ENCODE assay signal across 10 cellular contexts in the genomic region with DNA sequence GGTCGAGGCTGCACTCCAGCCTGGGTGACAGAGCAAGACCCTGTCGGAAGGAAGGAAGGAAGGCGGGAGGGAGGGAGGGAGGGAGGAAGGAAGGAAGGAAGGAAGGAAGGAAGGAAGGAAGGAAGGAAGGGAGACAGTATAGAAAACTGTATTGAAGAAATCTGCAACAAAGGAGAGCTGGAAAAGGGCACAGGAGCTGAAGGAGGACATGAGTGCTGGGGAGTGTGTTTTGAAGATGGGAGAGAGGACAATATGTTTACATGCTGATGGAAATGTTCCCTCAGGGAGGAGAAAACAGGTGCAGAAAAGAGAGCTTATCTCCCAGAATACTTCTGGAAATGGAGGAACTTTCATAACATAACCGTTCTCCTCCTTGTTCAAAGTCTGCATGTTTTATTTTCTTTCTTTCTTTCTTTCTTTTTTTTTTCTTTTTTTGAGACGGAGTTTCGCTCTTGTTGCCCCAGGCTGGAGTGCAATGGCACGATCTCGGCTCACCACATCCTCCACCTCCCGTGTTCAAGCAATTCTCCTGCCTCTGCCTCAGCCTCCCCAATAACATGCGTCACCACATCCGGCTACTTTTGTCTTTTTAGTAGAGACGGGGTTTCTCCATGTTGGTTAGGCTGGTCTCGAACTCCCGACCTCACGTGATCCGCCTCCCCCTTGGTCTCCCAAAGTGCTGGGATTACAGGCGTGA. TPM values are rescaled to one million over a fixed set of nuclear protein-coding genes. Genes with fewer than 3 reads are reported as not detected.
DNase-seq lines count a peak whose midpoint lies in the region; ATAC-seq lines count a peak whose summit lies in the region.
"Had no signal": no experiment of that assay in that cellular context is flagged by ENCODE, and none has a peak within 500 bp of the region (broad histone marks: within the 10 kb centered on the region; RNA-seq: fewer than 3 reads in every experiment).

No MANE protein-coding gene starts in this region.

- H4K5ac ChIP-seq in mesendoderm (ENCODE audit: low read length): no peak overlapping the region

- H3K4me2 ChIP-seq in BLaER1 treated with 17β-estradiol and CSF1 and Interleukin-3, amounts not matched to agents 10 nM and 100 nM: peak overlapping the region in 8 of 11 experiments; percentile 30 to 65 (median 40); a peak in 14 of 22 replicates
- no peak overlapping the region for H3K4me2 ChIP-seq in mesendoderm (ENCODE audit: low read length)

- DNase-seq in Jurkat, Clone E6-1 (ENCODE audit: low read depth, low spot score): peak; percentile 67
- DNase-seq in RPMI7951 (ENCODE audit: low read depth): peak; percentile 28
- peak; percentile 14 for DNase-seq in central memory CD4-positive, alpha-beta T cell
- DNase-seq in mesendoderm: no peak
- no peak for DNase-seq in left cardiac atrium
- DNase-seq: SIG-M5 had no signal

- intact Hi-C loops in left cardiac atrium (cut with DNase I): loop anchor here (5.0 kb wide), 2 partner anchors 65 to 135 kb away; no protein-coding TSS in a partner anchor

- no peak overlapping the region for H3K4me3 ChIP-seq in BLaER1 treated with 17β-estradiol and CSF1 and Interleukin-3, amounts not matched to agents 10 nM and 100 nM
- H3K4me3 ChIP-seq in Jurkat, Clone E6-1 (ENCODE audit: low read length): peak overlapping the region; percentile 28
- no peak overlapping the region for H3K4me3 ChIP-seq in mesendoderm (ENCODE audit: low read length)

- no peak overlapping the region for H2AK5ac ChIP-seq in mesendoderm (ENCODE audit: low read length)

- WGBS in mesendoderm (ENCODE audit: extremely low coverage, insufficient coverage, low lambda C conversion rate): no CpG with 5 or more reads among the region's 17 CpGs

- H3K23ac ChIP-seq in mesendoderm (ENCODE audit: low read length): no peak overlapping the region

- no peak overlapping the region for H3K9ac ChIP-seq in BLaER1 treated with 17β-estradiol and CSF1 and Interleukin-3, amounts not matched to agents 10 nM and 100 nM
- H3K9ac ChIP-seq in mesendoderm (ENCODE audit: low read length): no peak overlapping the region

- H4K8ac ChIP-seq in mesendoderm (ENCODE audit: low read depth, low read length): no peak overlapping the region

- no peak overlapping the region for H3K18ac ChIP-seq in mesendoderm (ENCODE audit: low read length)

- no peak overlapping the region for H3K4ac ChIP-seq in mesendoderm (ENCODE audit: low read depth, low read length)

- peaks cover 9 to 65% (median 50%) of the 10 kb centered on the region in 10 experiments for H3K4me1 ChIP-seq in BLaER1 treated with 17β-estradiol and CSF1 and Interleukin-3, amounts not matched to agents 10 nM and 100 nM
- no peaks in the 10 kb centered on the region for H3K4me1 ChIP-seq in mesendoderm (ENCODE audit: control insufficient read depth, low read depth, low read length)

- H3K27ac ChIP-seq in BLaER1 treated with 17β-estradiol and CSF1 and Interleukin-3, amounts not matched to agents 10 nM and 100 nM: no peak overlapping the region
- no peak overlapping the region for H3K27ac ChIP-seq in mesendoderm (ENCODE audit: low read depth, low read length)

- H2BK120ac ChIP-seq in mesendoderm (ENCODE audit: low read depth, low read length): no peak overlapping the region

- H3K36me3 ChIP-seq in BLaER1 treated with 17β-estradiol and CSF1 and Interleukin-3, amounts not matched to agents 10 nM and 100 nM: no peaks in the 10 kb centered on the region
- H3K36me3 ChIP-seq in mesendoderm (ENCODE audit: control insufficient read depth, insufficient read depth, low read length): no peaks in the 10 kb centered on the region
- H3K36me3 ChIP-seq: BE2C had no signal

- no peak overlapping the region for H2BK5ac ChIP-seq in mesendoderm (ENCODE audit: low read length)

- H3K27me3 ChIP-seq in BLaER1 treated with 17β-estradiol and CSF1 and Interleukin-3, amounts not matched to agents 10 nM and 100 nM: peaks cover 55 to 57% (median 57%) of the 10 kb centered on the region in 11 experiments
- peaks cover 13% of the 10 kb centered on the region for H3K27me3 ChIP-seq in mesendoderm (ENCODE audit: insufficient read depth, low read length, poor library complexity)

- no peak overlapping the region for H2BK15ac ChIP-seq in mesendoderm (replicated peaks; ENCODE audit: low read depth)

- H4K20me1 ChIP-seq in BLaER1 treated with 17β-estradiol and CSF1 and Interleukin-3, amounts not matched to agents 10 nM and 100 nM: peaks cover 0 to 13% (median 0%) of the 10 kb centered on the region in 11 experiments; a peak in 6 of 22 replicates

- no peaks in the 10 kb centered on the region for H3K79me1 ChIP-seq in mesendoderm (ENCODE audit: low read length)

- H3K79me2 ChIP-seq in mesendoderm (ENCODE audit: control insufficient read depth, insufficient read depth, low read length): no peaks in the 10 kb centered on the region

- no peak overlapping the region for H3K56ac ChIP-seq in mesendoderm (ENCODE audit: low read length)

- no peaks in the 10 kb centered on the region for H3K9me3 ChIP-seq in BLaER1 treated with 17β-estradiol and CSF1 and Interleukin-3, amounts not matched to agents 10 nM and 100 nM (replicated peaks in 1 of 11)
- H3K9me3 ChIP-seq: BE2C had no signal

- no peak for ATAC-seq in left cardiac atrium
- ATAC-seq in GM18868 (IDR thresholded peaks at IDR 0.05; ENCODE audit: unreplicated experiment): no peak

RNA-seq across cellular contexts. Expression of a gene that starts 2.7 kb away (rescaled TPM):
- polyA plus RNA-seq in Jurkat, Clone E6-1 (2012; ENCODE audit: insufficient read depth, insufficient read length): not detected
- total RNA-seq in RPMI7951 (2014; rRNA removed; shearing (Covaris generic)): not detected in 2 replicates
- 0.67 TPM for polyA plus RNA-seq in mesendoderm (2013, experiment 1 of 2)
- 0.57 TPM for polyA plus RNA-seq in mesendoderm (2013, experiment 2 of 2)
- not detected for total RNA-seq in left cardiac atrium

RNA-seq across cellular contexts. Expression of a gene that starts 25.0 kb away (rescaled TPM):
- polyA plus RNA-seq in Jurkat, Clone E6-1 (2012; ENCODE audit: insufficient read depth, insufficient read length): not detected
- not detected in 2 replicates for total RNA-seq in RPMI7951 (2014; rRNA removed; shearing (Covaris generic))
- not detected for polyA plus RNA-seq in mesendoderm (2013, experiment 1 of 2)
- not detected for polyA plus RNA-seq in mesendoderm (2013, experiment 2 of 2)
- not detected for total RNA-seq in left cardiac atrium
- polyA plus RNA-seq: AG04450 had no signal

RNA-seq across cellular contexts. Expression of a gene that starts 48.4 kb away (rescaled TPM):
- polyA plus RNA-seq in Jurkat, Clone E6-1 (2012; ENCODE audit: insufficient read depth, insufficient read length): 676 TPM
- 43.2 and 47.6 TPM in 2 replicates for total RNA-seq in RPMI7951 (2014; rRNA removed; shearing (Covaris generic))
- polyA plus RNA-seq in mesendoderm (2013, experiment 1 of 2): 472 TPM
- 473 TPM for polyA plus RNA-seq in mesendoderm (2013, experiment 2 of 2)
- 1,000 to 10,000 TPM in 1 of 2 donors, 100 to 1,000 TPM in 1; 883 to 1,102 TPM for total RNA-seq in left cardiac atrium

RNA-seq across cellular contexts. Expression of a gene that starts 49.4 kb away (rescaled TPM):
- 1.3 TPM for polyA plus RNA-seq in Jurkat, Clone E6-1 (2012; ENCODE audit: insufficient read depth, insufficient read length)
- total RNA-seq in RPMI7951 (2014; rRNA removed; shearing (Covaris generic)): 27.5 and 37.2 TPM in 2 replicates
- 101 TPM for polyA plus RNA-seq in mesendoderm (2013, experiment 1 of 2)
- 98.0 TPM for polyA plus RNA-seq in mesendoderm (2013, experiment 2 of 2)
- 100 to 1,000 TPM; 117 to 139 TPM for total RNA-seq in left cardiac atrium

Comparison
In these comparisons a context has a peak if more than half of its experiments do, and no peak if none do; other contexts are left out.
1. DNase-seq: peak in Jurkat, Clone E6-1 (single experiment), RPMI7951 (single experiment) and central memory CD4-positive, alpha-beta T cell (single experiment); none in mesendoderm (single experiment) and left cardiac atrium (single experiment).
2. RNA of a gene that starts 48.4 kb away (total RNA-seq): 883 to 1,102 TPM in left cardiac atrium; 43.2 to 47.6 TPM in RPMI7951; every median in the first group is over 10 times any median in the second.